ENCODE assay signal across 15 cellular contexts in the genomic region with DNA sequence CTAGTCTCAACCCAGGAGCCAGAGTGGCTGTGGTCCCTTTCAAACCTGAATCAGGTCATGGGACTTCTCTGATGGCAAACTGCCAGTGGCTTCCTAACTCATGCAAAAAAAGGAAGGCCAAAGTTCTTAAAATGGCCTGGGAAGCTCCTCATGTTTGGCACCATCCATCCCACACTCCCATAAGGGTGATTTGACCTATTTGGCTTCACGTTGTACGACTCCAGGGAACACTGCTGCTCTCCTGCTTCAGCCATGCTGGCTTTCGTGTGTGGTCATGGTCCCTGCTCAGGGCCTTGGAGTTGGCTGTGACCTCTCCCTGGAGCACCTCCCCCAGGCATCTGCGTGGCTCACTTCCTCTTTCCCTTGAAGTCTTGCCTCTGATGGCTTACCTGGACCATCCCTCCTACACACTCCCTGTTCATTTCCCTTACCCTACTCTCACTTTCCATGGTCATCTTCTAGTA. TPM values are rescaled to one million over a fixed set of nuclear protein-coding genes. Genes with fewer than 3 reads are reported as not detected.
DNase-seq lines count a peak whose midpoint lies in the region; ATAC-seq, FAIRE-seq and TF ChIP-seq lines count a peak whose summit lies in the region.
"Had no signal": no experiment of that assay in that cellular context is flagged by ENCODE, and none has a peak within 500 bp of the region (broad histone marks: within the 10 kb centered on the region; RNA-seq: fewer than 3 reads in every experiment).

No MANE protein-coding gene starts in this region.

- H3K27ac Mint-ChIP-seq in activated naive CD8-positive, alpha-beta T cell treated with anti-CD3 and anti-CD28 coated beads for 36 hours: peak overlapping the region; percentile 81

- H2AK9ac ChIP-seq in IMR-90 (replicated peaks; ENCODE audit: low read depth, low read length, poor library complexity): peak overlapping the region; percentile 44

- no peak overlapping the region for H4K91ac ChIP-seq in IMR-90 (ENCODE audit: insufficient read depth, low read depth, low read length)

- TF ChIP-seq POLR2A in right lobe of liver (IDR thresholded peaks at IDR 0.05) (no peak), HepG2 (IDR thresholded peaks at IDR 0.05; ENCODE audit: insufficient read depth in 1 of 2, low read depth in 2 of 2, low read length in 2 of 2) (no peak), IMR-90 (IDR thresholded peaks at IDR 0.05; ENCODE audit: low read depth, low read length) (no peak)

- peaks cover 16% of the 10 kb centered on the region for H3K36me3 Mint-ChIP-seq in activated naive CD8-positive, alpha-beta T cell treated with anti-CD3 and anti-CD28 coated beads for 36 hours

- H3K27ac ChIP-seq in right lobe of liver (no peak overlapping the region), HepG2 (ENCODE audit: extremely low read length, insufficient read depth, low read length) (no peak overlapping the region), IMR-90 (ENCODE audit: insufficient read depth, low read length) (no peak overlapping the region), upper lobe of right lung (no peak overlapping the region)
- H3K27ac ChIP-seq: GM23248, left ventricle myocardium inferior, vagina had no signal

- no peak overlapping the region for H3K56ac ChIP-seq in IMR-90 (ENCODE audit: extremely low read depth, insufficient read depth, low read length)

- H2BK120ac ChIP-seq in IMR-90 (ENCODE audit: low read depth, low read length): no peak overlapping the region

- no peak overlapping the region; the same call in 1 of the 2 replicates for H2AK5ac ChIP-seq in IMR-90 (ENCODE audit: low read depth, low read length)

- POLR2A ChIA-PET in HepG2 (lab: Yijun Ruan, JAX) (no interaction called here), IMR-90 (lab: Charles Lee; ENCODE audit: unreplicated experiment) (no interaction called here)

- H2BK20ac ChIP-seq in IMR-90 (ENCODE audit: low read depth, low read length): no peak overlapping the region

- CTCF ChIA-PET in HepG2 (lab: Yijun Ruan, JAX; ENCODE audit: low intra/inter-chr PET ratio, low total read pairs): no interaction called here
- CTCF ChIA-PET in IMR-90 (lab: Yijun Ruan, JAX): no interaction called here

- no peak overlapping the region for H3K4me2 ChIP-seq in HepG2 (ENCODE audit: low read depth, low read length)
- no peak overlapping the region for H3K4me2 ChIP-seq in IMR-90 (ENCODE audit: low read depth, low read length)

- H3K14ac ChIP-seq in IMR-90 (replicated peaks; ENCODE audit: low read depth, low read length): no peak overlapping the region

- H3K79me1 ChIP-seq in IMR-90 (ENCODE audit: low read depth in 1 of 2, low read length in 2 of 2): no peaks in the 10 kb centered on the region

- H2AFZ ChIP-seq in HepG2 (ENCODE audit: low read length) (no peak overlapping the region), IMR-90 (replicated peaks; ENCODE audit: low read length, poor library complexity) (peak overlapping the region; percentile 5)
- H2AFZ ChIP-seq: GM23248 had no signal

- dilution Hi-C loops in IMR-90 (cut with HindIII; ENCODE audit: low sequenced_read_pairs, unreplicated experiment): no loop called here

- no peak for TF ChIP-seq RAD21 in HepG2 (CRISPR knock-in tag; IDR thresholded peaks at IDR 0.05)
- TF ChIP-seq RAD21 in IMR-90 (IDR thresholded peaks at IDR 0.05; ENCODE audit: low read length): no peak

- in situ Hi-C loops in HepG2 (cut with HindIII; ENCODE audit: extremely low pct_ligation_motif_present, low pct_unique_long_range_greater_than_20kb): no loop called here
- in situ Hi-C loops in IMR-90 (cut with MboI; ENCODE audit: low sequenced_read_pairs): loop anchor here (10.0 to 25.0 kb wide), 3 partner anchors 523 to 1075 kb away; a partner anchor contains a TSS

- DNase-seq in right lobe of liver: no peak
- DNase-seq in HepG2 (ENCODE audit: low spot score): no peak
- DNase-seq in IMR-90: no peak
- no peak for DNase-seq in activated naive CD8-positive, alpha-beta T cell treated with anti-CD3 and anti-CD28 coated beads for 36 hours
- no peak for DNase-seq in activated effector memory CD4-positive, alpha-beta T cell treated with Interleukin-2 at 50 U/mL for 16 hours
- no peak for DNase-seq in DMS 273 treated with DMSO at 0.1 percent for 48 hours (lab: John Stamatoyannopoulos, UW)
- no peak for DNase-seq in SIG-M5 treated with dmso at 0.1 percent for 504 hours (lab: John Stamatoyannopoulos, UW; ENCODE audit: unreplicated experiment)
- no peak for DNase-seq in upper lobe of right lung
- DNase-seq: body of pancreas, head of caudate nucleus, left ventricle myocardium inferior, NCI-H1436 had no signal

- WGBS in right lobe of liver (ENCODE audit: insufficient coverage, low coverage, low lambda C conversion rate, missing lambda C conversion rate): 60% methylated on average over 1 of the region's 4 CpGs
- WGBS in HepG2 (ENCODE audit: low lambda C conversion rate): no CpG with 5 or more reads among the region's 4 CpGs
- 58% methylated on average over 3 of the region's 4 CpGs; no CpG with 5 or more reads in 1 of the 2 experiments for WGBS in IMR-90 (ENCODE audit: extremely low coverage in 2 of 2, insufficient read length in 1 of 2), 2 experiments

- TF ChIP-seq EP300 in HepG2 (IDR thresholded peaks at IDR 0.05; ENCODE audit: low read depth in 2 of 2, low read length in 2 of 2) (no peak), HepG2 (CRISPR knock-in tag; IDR thresholded peaks at IDR 0.05; ENCODE audit: borderline replicate concordance) (no peak)

- no peak for FAIRE-seq in HepG2 (lab: Jason Lieb, UNC)

- no peaks in the 10 kb centered on the region for H3K9me1 ChIP-seq in IMR-90 (ENCODE audit: insufficient read depth, low read length)

- H3K9me3 Mint-ChIP-seq in activated naive CD8-positive, alpha-beta T cell treated with anti-CD3 and anti-CD28 coated beads for 36 hours: no peaks in the 10 kb centered on the region

- no peaks in the 10 kb centered on the region for H3K27me3 ChIP-seq in right lobe of liver
- H3K27me3 ChIP-seq in HepG2 (ENCODE audit: control insufficient read depth in 1 of 2, insufficient read depth in 2 of 2, low read length in 2 of 2): no peaks in the 10 kb centered on the region
- H3K27me3 ChIP-seq in IMR-90 (ENCODE audit: control insufficient read depth, insufficient read depth, low read length): no peaks in the 10 kb centered on the region
- no peaks in the 10 kb centered on the region for H3K27me3 ChIP-seq in upper lobe of right lung
- H3K27me3 ChIP-seq: body of pancreas, vagina had no signal

- no peak for TF ChIP-seq CTCF in right lobe of liver (IDR thresholded peaks at IDR 0.05)
- TF ChIP-seq CTCF in HepG2 (CRISPR knock-in tag; IDR thresholded peaks at IDR 0.05): no peak
- no peak for TF ChIP-seq CTCF in IMR-90 (conservative IDR thresholded peaks at IDR 0.05; ENCODE audit: low read depth, low read length)
- no peak for TF ChIP-seq CTCF in upper lobe of right lung (IDR thresholded peaks at IDR 0.05)

- H2BK15ac ChIP-seq in IMR-90 (ENCODE audit: low read depth, low read length): no peak overlapping the region

- peak in 3 of 4 donors; percentile 34 to 66 (median 34) for ATAC-seq in right lobe of liver
- no peak for ATAC-seq in HepG2
- ATAC-seq in IMR-90 (ENCODE audit: low read depth): no peak
- ATAC-seq in upper lobe of right lung: no peak
- ATAC-seq: body of pancreas had no signal

- no peak overlapping the region for H3K18ac ChIP-seq in IMR-90 (ENCODE audit: low read depth, low read length)

- no peak overlapping the region for H3K23ac ChIP-seq in IMR-90 (ENCODE audit: low read depth, low read length)

- intact Hi-C loops in right lobe of liver (cut with DNase I): no loop called here
- intact Hi-C loops in HepG2 (cut with micrococcal nuclease; ENCODE audit: unreplicated experiment): no loop called here
- intact Hi-C loops in IMR-90 (cut with micrococcal nuclease): no loop called here
- intact Hi-C loops in upper lobe of right lung (cut with DNase I): no loop called here

- no peaks in the 10 kb centered on the region for H3K79me2 ChIP-seq in HepG2 (ENCODE audit: insufficient read depth, low read length)

- H3K36me3 ChIP-seq in right lobe of liver: no peaks in the 10 kb centered on the region
- no peaks in the 10 kb centered on the region for H3K36me3 ChIP-seq in HepG2 (replicated peaks in 1 of 2; ENCODE audit: control insufficient read depth in 1 of 2, insufficient read depth in 2 of 2, low read length in 2 of 2)
- no peaks in the 10 kb centered on the region for H3K36me3 ChIP-seq in IMR-90 (ENCODE audit: control insufficient read depth, insufficient read depth, low read length)
- H3K36me3 ChIP-seq in upper lobe of right lung: no peaks in the 10 kb centered on the region
- H3K36me3 ChIP-seq: left ventricle myocardium inferior, vagina had no signal

- H3K4me1 ChIP-seq in right lobe of liver (peaks cover 0 to 4% (median 0%) of the 10 kb centered on the region in 4 donors), HepG2 (ENCODE audit: insufficient read depth, low read length) (no peaks in the 10 kb centered on the region), IMR-90 (ENCODE audit: control insufficient read depth, insufficient read depth, low read length) (peaks cover 2% of the 10 kb centered on the region; the same call in 1 of the 2 replicates), upper lobe of right lung (no peaks in the 10 kb centered on the region)
- H3K4me1 ChIP-seq: body of pancreas, left ventricle myocardium inferior had no signal

- peaks cover 48% of the 10 kb centered on the region for H3K4me1 Mint-ChIP-seq in activated naive CD8-positive, alpha-beta T cell treated with anti-CD3 and anti-CD28 coated beads for 36 hours

- no peak overlapping the region for H3K4ac ChIP-seq in IMR-90 (ENCODE audit: low read depth, low read length)

- no peaks in the 10 kb centered on the region for H4K20me1 ChIP-seq in HepG2 (ENCODE audit: insufficient read depth, low read length)
- no peaks in the 10 kb centered on the region for H4K20me1 ChIP-seq in IMR-90 (ENCODE audit: insufficient read depth, low read length)

- no peak overlapping the region for H2BK5ac ChIP-seq in IMR-90 (ENCODE audit: low read depth, low read length, poor library complexity, severe bottlenecking)

- H4K5ac ChIP-seq in IMR-90 (ENCODE audit: low read depth, low read length): no peak overlapping the region

- H3K4me3 ChIP-seq in right lobe of liver (no peak overlapping the region), HepG2 (replicated peaks in 1 of 3; ENCODE audit: insufficient read depth in 1 of 3, low read depth in 2 of 3, low read length in 3 of 3) (no peak overlapping the region), IMR-90 (ENCODE audit: insufficient read depth, low read depth, low read length) (no peak overlapping the region), upper lobe of right lung (no peak overlapping the region)
- H3K4me3 ChIP-seq: body of pancreas, GM23248, left ventricle myocardium inferior, vagina had no signal

- H4K8ac ChIP-seq in IMR-90 (ENCODE audit: low read depth in 2 of 2, low read length in 2 of 2): no peak overlapping the region

- H3K4me3 Mint-ChIP-seq in activated naive CD8-positive, alpha-beta T cell treated with anti-CD3 and anti-CD28 coated beads for 36 hours: no peak overlapping the region

- H3K9ac ChIP-seq in HepG2 (ENCODE audit: insufficient read depth, low read depth, low read length): no peak overlapping the region
- no peak overlapping the region for H3K9ac ChIP-seq in IMR-90 (ENCODE audit: low read depth, low read length)
- H3K9ac ChIP-seq: GM23248 had no signal

- no TSS peak for BruUV-seq in HepG2 (replicated peaks; lab: Mats Ljungman, UMichigan)
- BruUV-seq in IMR-90 (replicated peaks; lab: Mats Ljungman, UMichigan): no TSS peak

- H3K27me3 Mint-ChIP-seq in activated naive CD8-positive, alpha-beta T cell treated with anti-CD3 and anti-CD28 coated beads for 36 hours: no peaks in the 10 kb centered on the region

- H3K9me3 ChIP-seq in right lobe of liver (no peaks in the 10 kb centered on the region), HepG2 (ENCODE audit: low read length) (no peaks in the 10 kb centered on the region), IMR-90 (ENCODE audit: control insufficient read depth, insufficient read depth, low read length) (no peaks in the 10 kb centered on the region), upper lobe of right lung (no peaks in the 10 kb centered on the region)
- H3K9me3 ChIP-seq: body of pancreas, left ventricle myocardium inferior, vagina had no signal

RNA-seq across cellular contexts. Expression of a gene that starts 12.8 kb away (rescaled TPM):
- total RNA-seq in right lobe of liver: 1,000 to 10,000 TPM in 1 of 6 experiments, 100 to 1,000 TPM in 5; 348 to 1,121 (median 708) TPM
- 10.5 and 15.9 TPM in 2 replicates for total RNA-seq in HepG2 (2016; rRNA removed; fragmentation: Illumina TruSeq; extraction: Trizol)
- 6.0 and 6.1 TPM in 2 replicates for total RNA-seq in HepG2 (2016; cell fraction: cytosol; rRNA removed; fragmentation: Illumina TruSeq; extraction: Trizol; ENCODE audit: low read depth)
- 13.6 and 19.1 TPM in 2 replicates for total RNA-seq in HepG2 (2016; cell fraction: insoluble cytoplasmic fraction; rRNA removed; fragmentation: Illumina TruSeq; extraction: Trizol)
- 8.9 and 9.5 TPM in 2 replicates for total RNA-seq in HepG2 (2016; cell fraction: membrane; rRNA removed; fragmentation: Illumina TruSeq; extraction: Trizol)
- total RNA-seq in HepG2 (2016; cell fraction: nucleus; rRNA removed; fragmentation: Illumina TruSeq; extraction: Trizol): 4.1 and 5.6 TPM in 2 replicates
- 29.6 and 50.7 TPM in 2 replicates for polyA plus RNA-seq in HepG2 (2011; rRNA removed)
- 16.3 and 38.0 TPM in 2 replicates for polyA plus RNA-seq in HepG2 (2011; cell fraction: cytosol; rRNA removed)
- polyA plus RNA-seq in HepG2 (2011; cell fraction: nucleus; rRNA removed): 3.7 and 8.2 TPM in 2 replicates
- 14.4 and 69.9 TPM in 2 replicates for polyA plus RNA-seq in HepG2 (2012)
- 5.4 and 6.7 TPM in 2 replicates for polyA plus RNA-seq in HepG2 (2016; cell fraction: cytosol; fragmentation: Illumina TruSeq; extraction: Trizol; ENCODE audit: low read depth)
- polyA plus RNA-seq in HepG2 (2016; cell fraction: insoluble cytoplasmic fraction; fragmentation: Illumina TruSeq; extraction: Trizol; ENCODE audit: low read depth): 17.5 and 21.0 TPM in 2 replicates
- 6.6 and 8.1 TPM in 2 replicates for polyA plus RNA-seq in HepG2 (2016; cell fraction: membrane; fragmentation: Illumina TruSeq; extraction: Trizol; ENCODE audit: low read depth)
- polyA plus RNA-seq in HepG2 (2016; cell fraction: nucleus; fragmentation: Illumina TruSeq; extraction: Trizol; ENCODE audit: insufficient read depth, low read depth): 7.5 and 7.7 TPM in 2 replicates
- polyA minus RNA-seq in HepG2 (2011; rRNA and poly(A)+ RNA removed; ENCODE audit: low replicate concordance): 10.0 and 228 TPM in 2 replicates
- polyA minus RNA-seq in HepG2 (2011; cell fraction: cytosol; rRNA and poly(A)+ RNA removed): 14.2 and 18.9 TPM in 2 replicates
- 7.5 and 12.3 TPM in 2 replicates for polyA minus RNA-seq in HepG2 (2011; cell fraction: nucleus; rRNA and poly(A)+ RNA removed)
- total RNA-seq in IMR-90 (2012; rRNA removed): 9,222 and 11,116 TPM in 2 replicates
- 4,133 and 4,648 TPM in 2 replicates for polyA plus RNA-seq in IMR-90 (2012; rRNA removed)
- 4,164 and 9,036 TPM in 2 replicates for polyA plus RNA-seq in IMR-90 (2012; cell fraction: cytosol; rRNA removed)
- polyA plus RNA-seq in IMR-90 (2012; cell fraction: nucleus; rRNA removed; ENCODE audit: low replicate concordance): 567 and 1,669 TPM in 2 replicates
- total RNA-seq in activated naive CD8-positive, alpha-beta T cell treated with anti-CD3 and anti-CD28 coated beads for 36 hours: 1,000 to 10,000 TPM; 3,478 to 3,646 TPM
- 4,663 TPM for total RNA-seq in upper lobe of right lung

RNA-seq across cellular contexts. Expression of a gene that starts 55.7 kb away (rescaled TPM):
- total RNA-seq in right lobe of liver (1 to 10 TPM in 4 of 6 experiments, under 1 TPM in 2; 0.37 to 2.2 (median 1.4) TPM), HepG2 (2016; rRNA removed; fragmentation: Illumina TruSeq; extraction: Trizol) (not detected in 2 replicates), IMR-90 (2012; rRNA removed) (not detected in 2 replicates), upper lobe of right lung (17.8 TPM)
- total RNA-seq in HepG2 (2016; cell fraction: cytosol; rRNA removed; fragmentation: Illumina TruSeq; extraction: Trizol; ENCODE audit: low read depth): not detected in 2 replicates
- not detected in 2 replicates for total RNA-seq in HepG2 (2016; cell fraction: insoluble cytoplasmic fraction; rRNA removed; fragmentation: Illumina TruSeq; extraction: Trizol)
- total RNA-seq in HepG2 (2016; cell fraction: membrane; rRNA removed; fragmentation: Illumina TruSeq; extraction: Trizol): not detected in 2 replicates
- total RNA-seq in HepG2 (2016; cell fraction: nucleus; rRNA removed; fragmentation: Illumina TruSeq; extraction: Trizol): not detected in 2 replicates
- polyA plus RNA-seq in HepG2 (2011; rRNA removed) (not detected in 2 replicates), IMR-90 (2012; rRNA removed) (not detected in 2 replicates)
- polyA plus RNA-seq in HepG2 (2011; cell fraction: cytosol; rRNA removed): not detected in 2 replicates
- polyA plus RNA-seq in HepG2 (2011; cell fraction: nucleus; rRNA removed): not detected in 2 replicates
- not detected in 2 replicates for polyA plus RNA-seq in HepG2 (2012)
- not detected in 2 replicates for polyA plus RNA-seq in HepG2 (2016; cell fraction: cytosol; fragmentation: Illumina TruSeq; extraction: Trizol; ENCODE audit: low read depth)
- not detected in 2 replicates for polyA plus RNA-seq in HepG2 (2016; cell fraction: insoluble cytoplasmic fraction; fragmentation: Illumina TruSeq; extraction: Trizol; ENCODE audit: low read depth)
- polyA plus RNA-seq in HepG2 (2016; cell fraction: membrane; fragmentation: Illumina TruSeq; extraction: Trizol; ENCODE audit: low read depth): not detected in 2 replicates
- polyA plus RNA-seq in HepG2 (2016; cell fraction: nucleus; fragmentation: Illumina TruSeq; extraction: Trizol; ENCODE audit: insufficient read depth, low read depth): not detected in 2 replicates
- not detected in 2 replicates for polyA minus RNA-seq in HepG2 (2011; rRNA and poly(A)+ RNA removed; ENCODE audit: low replicate concordance)
- not detected in 2 replicates for polyA minus RNA-seq in HepG2 (2011; cell fraction: cytosol; rRNA and poly(A)+ RNA removed)
- not detected in 2 replicates for polyA minus RNA-seq in HepG2 (2011; cell fraction: nucleus; rRNA and poly(A)+ RNA removed)
- not detected in 2 replicates for polyA plus RNA-seq in IMR-90 (2012; cell fraction: cytosol; rRNA removed)
- polyA plus RNA-seq in IMR-90 (2012; cell fraction: nucleus; rRNA removed; ENCODE audit: low replicate concordance): not detected in 2 replicates
- total RNA-seq in activated naive CD8-positive, alpha-beta T cell treated with anti-CD3 and anti-CD28 coated beads for 36 hours: not detected
- total RNA-seq: GM23248, HT-29 had no signal
- polyA plus RNA-seq: GM23248 had no signal

Comparison
In these comparisons a context has a peak if more than half of its experiments do, and no peak if none do; other contexts are left out.
1. ATAC-seq: peak in right lobe of liver (3 of 4); none in HepG2 (single experiment), IMR-90 (single experiment) and upper lobe of right lung (single experiment).
2. RNA of a gene that starts 12.8 kb away (total RNA-seq): 9,222 to 11,116 TPM in IMR-90, 4,663 TPM in upper lobe of right lung (single experiment), 3,478 to 3,646 TPM in activated naive CD8-positive, alpha-beta T cell treated with anti-CD3 and anti-CD28 coated beads for 36 hours and 348 to 1,121 TPM in right lobe of liver; 4.1 to 19.1 TPM in HepG2; every median in the first group is over 10 times any median in the second.